22 cellular contexts compared by ENCODE assay signal in the genomic region with DNA sequence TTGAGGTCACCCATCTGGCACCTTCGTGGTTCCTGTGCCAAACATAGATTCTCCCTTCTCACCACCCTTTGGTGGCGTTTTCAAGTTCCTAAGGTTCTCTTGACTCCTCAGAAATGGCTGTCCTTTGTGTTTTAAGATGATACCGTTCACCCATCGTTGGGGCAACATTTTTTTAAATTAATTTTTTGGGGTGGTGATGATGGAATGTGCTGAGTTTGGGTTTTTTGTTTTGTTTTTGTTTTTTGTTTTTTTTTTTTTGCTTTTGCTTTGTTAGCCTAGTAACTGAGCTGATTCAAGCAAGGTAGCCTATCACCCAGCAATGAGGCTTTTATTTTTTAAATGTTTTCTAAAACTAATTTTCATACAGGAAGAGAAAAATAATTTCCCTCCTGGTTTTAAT. TPM values are rescaled to one million over a fixed set of nuclear protein-coding genes. Genes with fewer than 3 reads are reported as not detected.
A peak's percentile ranks its signal among the peaks of the same experiment; 100 is the strongest.
DNase-seq lines count a peak whose midpoint lies in the region; ATAC-seq, FAIRE-seq and TF ChIP-seq lines count a peak whose summit lies in the region.
"Had no signal": no experiment of that assay in that cellular context is flagged by ENCODE, and none has a peak within 500 bp of the region (broad histone marks: within the 10 kb centered on the region; RNA-seq: fewer than 3 reads in every experiment).

No MANE protein-coding gene starts in this region.

- no peak for TF ChIP-seq RAD21 in A549 (conservative IDR thresholded peaks at IDR 0.05 in 1 of 2, IDR thresholded peaks at IDR 0.05 in 1 of 2)

- ATAC-seq in A549 (no peak), GM21390 (IDR thresholded peaks at IDR 0.05; ENCODE audit: unreplicated experiment) (no peak), GM18861 (IDR thresholded peaks at IDR 0.05; ENCODE audit: unreplicated experiment) (no peak)
- ATAC-seq: GM23338 had no signal

- no peak overlapping the region for H3K4me3 ChIP-seq in A549
- H3K4me3 ChIP-seq in GM12865 (ENCODE audit: low read depth, low read length), result peak overlapping the region; percentile 5
- H3K4me3 ChIP-seq in OCI-LY7 (ENCODE audit: low read depth, low read length, poor library complexity, severe bottlenecking), result no peak overlapping the region
- H3K4me3 ChIP-seq: GM23338, HAP-1 had no signal

- H3K9me3 ChIP-seq in A549 (no peaks in the 10 kb centered on the region), OCI-LY7 (ENCODE audit: low read length) (no peaks in the 10 kb centered on the region)
- H3K9me3 ChIP-seq: HAP-1 had no signal

- H4K20me1 ChIP-seq in OCI-LY7 (ENCODE audit: insufficient read depth, low read length), result no peaks in the 10 kb centered on the region

- intact Hi-C loops in OCI-LY7 (cut with micrococcal nuclease; ENCODE audit: unreplicated experiment) (no loop called here), posterior vena cava (cut with DNase I) (no loop called here)

- POLR2A ChIA-PET in A549 (lab: Yijun Ruan, JAX) (no interaction called here), OCI-LY7 (lab: Charles Lee) (interaction anchor here (0.6 to 1.0 kb wide), 6 partner anchors 26 to 537 kb away, joined by 3 to 10 read pairs (median 4); no protein-coding TSS in a partner anchor)

- CTCF ChIA-PET in A549 (lab: Yijun Ruan, JAX), result interaction anchor here (0.6 to 5.0 kb wide), 3 partner anchors 29 to 116 kb away, joined by 4 to 23 read pairs (median 5); no protein-coding TSS in a partner anchor
- CTCF ChIA-PET in OCI-LY7 (lab: Charles Lee; ENCODE audit: unreplicated experiment), result no interaction called here

- no peak overlapping the region for H3K27ac ChIP-seq in A549
- no peak overlapping the region for H3K27ac ChIP-seq in OCI-LY7 (ENCODE audit: low read depth, low read length, poor library complexity, severe bottlenecking)

- H3K4me2 ChIP-seq in A549 (no peak overlapping the region), OCI-LY7 (ENCODE audit: low read length) (0 out of 2 replicates have a peak overlapping the region, but pooled peaks have one; percentile 17)
- H3K4me2 ChIP-seq: GM23338 had no signal

- no TSS peak for BruUV-seq in OCI-LY7 (replicated peaks; lab: Mats Ljungman, UMichigan)

- TF ChIP-seq POLR2A in A549 (IDR thresholded peaks at IDR 0.05; ENCODE audit: low read length), result no peak

- H3K4me1 ChIP-seq in A549 (peaks cover 4% of the 10 kb centered on the region; the same call in 1 of the 3 replicates), OCI-LY7 (ENCODE audit: insufficient read depth, low read length, poor library complexity, severe bottlenecking) (peaks cover 26% of the 10 kb centered on the region)
- H3K4me1 ChIP-seq: HAP-1 had no signal

- H3K36me3 ChIP-seq in OCI-LY7 (ENCODE audit: insufficient read depth, low read length), result no peaks in the 10 kb centered on the region
- H3K36me3 ChIP-seq: HAP-1 had no signal

- TF ChIP-seq CTCF in A549 (IDR thresholded peaks at IDR 0.05) (no peak), GM12865 (IDR thresholded peaks at IDR 0.05; ENCODE audit: insufficient read depth, low read depth, low read length, missing control alignments) (no peak), OCI-LY7 (conservative IDR thresholded peaks at IDR 0.05; ENCODE audit: low read length) (no peak)

- no peak for FAIRE-seq in A549 (lab: Jason Lieb, UNC)
- FAIRE-seq: G401.6, GM12891, GM18507 had no signal

- DNase-seq in A549 (ENCODE audit: low read depth in 1 of 2, low spot score in 1 of 2) (no peak), GM12865 (ENCODE audit: low read depth) (peak; percentile 31), OCI-LY7 (ENCODE audit: low spot score) (no peak), myocyte (ENCODE audit: low read depth) (peak; percentile 9), posterior vena cava (ENCODE audit: low spot score) (no peak)
- DNase-seq: 8988T; C1 segment of cervical spinal cord; CD4-positive, alpha-beta memory T cell; COR-L47; DMS153; DND-41; HFFc6 had no signal

- no peaks in the 10 kb centered on the region for H3K9me2 ChIP-seq in OCI-LY7 (ENCODE audit: insufficient read depth, low read length)

- 20% methylated on average over 4 of the region's 4 CpGs for WGBS in A549 (ENCODE audit: missing lambda C conversion rate)

- no peak for TF ChIP-seq EP300 in A549 (IDR thresholded peaks at IDR 0.05)

- H3K79me2 ChIP-seq in OCI-LY7 (ENCODE audit: insufficient read depth, low read depth, low read length), result no peaks in the 10 kb centered on the region

- no peak overlapping the region for H2AFZ ChIP-seq in OCI-LY7 (ENCODE audit: low read length)
- H2AFZ ChIP-seq: GM23338 had no signal

TF ChIP-seq in A549, 52 proteins besides CTCF, POLR2A, EP300 and RAD21:
- peak; percentile 47 for TF ChIP-seq MAFK (IDR thresholded peaks at IDR 0.05; ENCODE audit: partially characterized antibody)
- TF ChIP-seq, protein P1, sequence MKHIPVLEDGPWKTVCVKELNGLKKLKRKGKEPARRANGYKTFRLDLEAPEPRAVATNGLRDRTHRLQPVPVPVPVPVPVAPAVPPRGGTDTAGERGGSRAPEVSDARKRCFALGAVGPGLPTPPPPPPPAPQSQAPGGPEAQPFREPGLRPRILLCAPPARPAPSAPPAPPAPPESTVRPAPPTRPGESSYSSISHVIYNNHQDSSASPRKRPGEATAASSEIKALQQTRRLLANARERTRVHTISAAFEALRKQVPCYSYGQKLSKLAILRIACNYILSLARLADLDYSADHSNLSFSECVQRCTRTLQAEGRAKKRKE (CRISPR knock-in tag; IDR thresholded peaks at IDR 0.05; ENCODE audit: low read depth), result no peak

RNA-seq across cellular contexts. Expression of a gene that starts 2.6 kb away (rescaled TPM):
- polyA plus RNA-seq in A549 (2011; rRNA removed) (0.08 and 0.12 TPM in 2 replicates), A549 (2017; fragmentation: RNase III; extraction: RNeasy Plus Mini Kit Qiagen cat#74134 plus additional on column Dnase treatment) (0.04 to 0.10 TPM (median 0.05 TPM) in 3 replicates)
- 0.03 and 0.05 TPM in 2 replicates for polyA plus RNA-seq in A549 (2012; cell fraction: cytosol; rRNA removed)
- polyA plus RNA-seq in A549 (2012; cell fraction: nucleus; rRNA removed), result 0.05 and 0.10 TPM in 2 replicates
- polyA minus RNA-seq in A549 (2011; rRNA and poly(A)+ RNA removed), result not detected in 2 replicates
- total RNA-seq in OCI-LY7 (2014; rRNA removed; shearing (Covaris generic)), result 4.5 and 6.6 TPM in 2 replicates
- total RNA-seq in OCI-LY7 (2022) (0.28 and 0.29 TPM in 2 replicates), myocyte (not detected in 2 replicates), posterior vena cava (not detected)
- 0.05 TPM for polyA plus RNA-seq in myocyte (2012)
- total RNA-seq: A673; CD4-positive, alpha-beta memory T cell; HFFc6 had no signal
- polyA plus RNA-seq: BJ; CD4-positive, alpha-beta memory T cell had no signal

RNA-seq across cellular contexts. Expression of a gene that starts 39.7 kb away (rescaled TPM):
- polyA plus RNA-seq in A549 (2011; rRNA removed) (3.9 and 4.4 TPM in 2 replicates), A549 (2017; fragmentation: RNase III; extraction: RNeasy Plus Mini Kit Qiagen cat#74134 plus additional on column Dnase treatment) (2.0 to 2.4 TPM (median 2.3 TPM) in 3 replicates)
- 0.67 and 0.96 TPM in 2 replicates for polyA plus RNA-seq in A549 (2012; cell fraction: cytosol; rRNA removed)
- 0.78 and 1.7 TPM in 2 replicates for polyA plus RNA-seq in A549 (2012; cell fraction: nucleus; rRNA removed)
- polyA minus RNA-seq in A549 (2011; rRNA and poly(A)+ RNA removed), result 7.1 and 9.2 TPM in 2 replicates
- 3.5 and 3.7 TPM in 2 replicates for total RNA-seq in OCI-LY7 (2014; rRNA removed; shearing (Covaris generic))
- total RNA-seq in OCI-LY7 (2022) (3.9 and 5.3 TPM in 2 replicates), myocyte (2.2 and 3.8 TPM in 2 replicates), posterior vena cava (1 to 10 TPM; 3.6 to 4.2 TPM)
- polyA plus RNA-seq in myocyte (2012), result 2.2 TPM

RNA-seq across cellular contexts. Expression of a gene that starts 48.0 kb away (rescaled TPM):
- polyA plus RNA-seq in A549 (2011; rRNA removed) (0.30 and 0.37 TPM in 2 replicates), A549 (2017; fragmentation: RNase III; extraction: RNeasy Plus Mini Kit Qiagen cat#74134 plus additional on column Dnase treatment) (0.03 to 0.06 TPM (median 0.05 TPM) in 3 replicates)
- 0.05 and 0.06 TPM in 2 replicates for polyA plus RNA-seq in A549 (2012; cell fraction: cytosol; rRNA removed)
- 0.06 TPM in 1 of 2 replicates, not detected in the other for polyA plus RNA-seq in A549 (2012; cell fraction: nucleus; rRNA removed)
- polyA minus RNA-seq in A549 (2011; rRNA and poly(A)+ RNA removed), result 0.19 and 0.58 TPM in 2 replicates
- total RNA-seq in OCI-LY7 (2014; rRNA removed; shearing (Covaris generic)), result not detected in 2 replicates
- total RNA-seq in OCI-LY7 (2022) (not detected in 2 replicates), myocyte (not detected in 2 replicates), posterior vena cava (under 1 TPM in 1 of 2 donors, not detected in 1; 0.09 TPM)
- not detected for polyA plus RNA-seq in myocyte (2012)
- total RNA-seq: A673; CD4-positive, alpha-beta memory T cell; GM23338; H4; HFFc6 had no signal
- polyA plus RNA-seq: BJ; CD4-positive, alpha-beta memory T cell had no signal

Comparison
In these comparisons a context has a peak if more than half of its experiments do, and no peak if none do; other contexts are left out.
1. DNase-seq: peak in GM12865 (single experiment) and myocyte (single experiment); none in A549 (0 of 2), OCI-LY7 (single experiment) and posterior vena cava (single experiment).